Comparison of ENCODE assay signal across 7 cellular contexts in the genomic region with DNA sequence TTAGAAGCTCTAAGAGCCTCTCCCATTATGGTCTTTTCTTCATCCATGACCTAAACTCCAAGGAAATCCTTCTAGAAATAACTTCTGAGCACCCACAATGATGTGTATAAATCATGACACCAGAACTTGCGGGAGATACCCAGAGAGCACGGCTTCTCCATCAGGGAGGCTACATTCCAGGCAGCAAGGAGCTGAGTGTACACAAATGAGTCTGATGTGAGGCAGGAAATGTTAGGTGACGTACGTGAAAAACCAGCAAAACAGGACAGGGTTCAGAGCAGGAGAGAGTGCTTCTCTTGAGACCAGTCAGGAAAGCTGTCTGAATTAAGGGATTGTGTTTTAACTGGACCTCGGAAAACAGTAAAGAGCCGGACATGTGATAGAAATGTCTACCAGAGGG. TPM values are rescaled to one million over a fixed set of nuclear protein-coding genes. Genes with fewer than 3 reads are reported as not detected.
DNase-seq lines count a peak whose midpoint lies in the region; ATAC-seq, FAIRE-seq and TF ChIP-seq lines count a peak whose summit lies in the region.
"Not testable (repeated sequence)": the region's sequence is repeated elsewhere in the genome, so short reads cannot be mapped to it uniquely, and the experiment has no call there.

No MANE protein-coding gene starts in this region.

- H3F3A ChIP-seq in PC-3 (ENCODE audit: low read length, unreplicated experiment), result not testable (repeated sequence)

- DNase-seq in DMS53 treated with DMSO at 0.1 percent for 48 hours (lab: John Stamatoyannopoulos, UW; ENCODE audit: unreplicated experiment) (peak; percentile 6), PC-3 (peak; percentile 71), bronchial epithelial cell (ENCODE audit: low read depth) (peak; percentile 77)
- DNase-seq in HepG2 (ENCODE audit: low spot score); stimulated activated naive B cell treated with anti-CD40 and anti-IgM and Interleukin-4, amounts not matched to agents 10 μg/mL and 1 μg/mL and 100 μg/mL, for 72 hours; urothelium cell line (ENCODE audit: low spot score): not testable (repeated sequence)

- not testable (repeated sequence) for H3K9me2 ChIP-seq in PC-3 (replicated peaks; ENCODE audit: low read length)

- H3K36me3 ChIP-seq in PC-3 (ENCODE audit: low read depth, low read length); bronchial epithelial cell (ENCODE audit: control insufficient read depth, insufficient read depth, low read length); HepG2 (replicated peaks in 1 of 2; ENCODE audit: control insufficient read depth in 1 of 2, insufficient read depth in 2 of 2, low read length in 2 of 2): not testable (repeated sequence)

- ATAC-seq in PC-3 (peak; percentile 64), esophagus mucosa (peak; percentile 63)
- ATAC-seq in HepG2; stimulated activated naive B cell treated with anti-CD40 and anti-IgM and Interleukin-4, amounts not matched to agents 10 μg/mL and 1 μg/mL and 100 μg/mL, for 72 hours (replicated peaks): not testable (repeated sequence)

- not testable (repeated sequence) for H3K9ac ChIP-seq in PC-3 (ENCODE audit: low read length); HepG2 (ENCODE audit: insufficient read depth, low read depth, low read length)

- not testable (repeated sequence) for H3K4me3 Mint-ChIP-seq in stimulated activated naive B cell treated with anti-CD40 and anti-IgM and Interleukin-4, amounts not matched to agents 10 μg/mL and 1 μg/mL and 100 μg/mL, for 72 hours

- peak overlapping the region; percentile 23; the same call in 1 of the 2 replicates for H3K27ac ChIP-seq in PC-3 (ENCODE audit: low read length)
- not testable (repeated sequence) for H3K27ac ChIP-seq in HepG2 (ENCODE audit: extremely low read length, insufficient read depth, low read length)

- TF ChIP-seq RAD21 in HepG2 (CRISPR knock-in tag; IDR thresholded peaks at IDR 0.05), result not testable (repeated sequence)

- not testable (repeated sequence) for H3K36me3 Mint-ChIP-seq in stimulated activated naive B cell treated with anti-CD40 and anti-IgM and Interleukin-4, amounts not matched to agents 10 μg/mL and 1 μg/mL and 100 μg/mL, for 72 hours

- H3K4me1 Mint-ChIP-seq in stimulated activated naive B cell treated with anti-CD40 and anti-IgM and Interleukin-4, amounts not matched to agents 10 μg/mL and 1 μg/mL and 100 μg/mL, for 72 hours, result peaks cover 20 to 34% of the 10 kb centered on the region in 2 donors

- not testable (repeated sequence) for BruUV-seq in PC-3 (replicated peaks; lab: Mats Ljungman, UMichigan); HepG2 (replicated peaks; lab: Mats Ljungman, UMichigan)

- not testable (repeated sequence) for TF ChIP-seq CTCF in PC-3 (conservative IDR thresholded peaks at IDR 0.05; ENCODE audit: low read depth, low read length); bronchial epithelial cell (IDR thresholded peaks at IDR 0.05; ENCODE audit: insufficient read depth, low read length, severe bottlenecking); HepG2 (CRISPR knock-in tag; IDR thresholded peaks at IDR 0.05)

- H3K27me3 Mint-ChIP-seq in stimulated activated naive B cell treated with anti-CD40 and anti-IgM and Interleukin-4, amounts not matched to agents 10 μg/mL and 1 μg/mL and 100 μg/mL, for 72 hours, result not testable (repeated sequence)

- WGBS in HepG2 (ENCODE audit: low lambda C conversion rate), result 15% methylated on average over 6 of the region's 6 CpGs

- not testable (repeated sequence) for TF ChIP-seq EP300 in HepG2 (IDR thresholded peaks at IDR 0.05; ENCODE audit: low read depth in 2 of 2, low read length in 2 of 2); HepG2 (CRISPR knock-in tag; IDR thresholded peaks at IDR 0.05; ENCODE audit: borderline replicate concordance)

- not testable (repeated sequence) for H3K4me1 ChIP-seq in PC-3 (ENCODE audit: insufficient read depth, low read length); HepG2 (ENCODE audit: insufficient read depth, low read length)

- POLR2A ChIA-PET in PC-3 (lab: Charles Lee; ENCODE audit: unreplicated experiment); HepG2 (lab: Yijun Ruan, JAX): not testable (repeated sequence)

- H3K27ac Mint-ChIP-seq in stimulated activated naive B cell treated with anti-CD40 and anti-IgM and Interleukin-4, amounts not matched to agents 10 μg/mL and 1 μg/mL and 100 μg/mL, for 72 hours, result peak overlapping the region; percentile 44

- peak overlapping the region; percentile 49 for H2AFZ ChIP-seq in PC-3 (ENCODE audit: low read length)
- H2AFZ ChIP-seq in HepG2 (ENCODE audit: low read length), result not testable (repeated sequence)

- H3K4me2 ChIP-seq in PC-3 (ENCODE audit: low read length), result peak overlapping the region; percentile 48
- not testable (repeated sequence) for H3K4me2 ChIP-seq in HepG2 (ENCODE audit: low read depth, low read length)

- H3K9me3 ChIP-seq in PC-3 (ENCODE audit: low read length); HepG2 (ENCODE audit: low read length): not testable (repeated sequence)

- H3K9me3 Mint-ChIP-seq in stimulated activated naive B cell treated with anti-CD40 and anti-IgM and Interleukin-4, amounts not matched to agents 10 μg/mL and 1 μg/mL and 100 μg/mL, for 72 hours, result not testable (repeated sequence)

- in situ Hi-C loops in HepG2 (cut with HindIII; ENCODE audit: extremely low pct_ligation_motif_present, low pct_unique_long_range_greater_than_20kb), result not testable (repeated sequence)

- intact Hi-C loops in PC-3 (cut with micrococcal nuclease); HepG2 (cut with micrococcal nuclease; ENCODE audit: unreplicated experiment): not testable (repeated sequence)

- H3K4me3 ChIP-seq in PC-3 (ENCODE audit: low read length); bronchial epithelial cell (ENCODE audit: low read depth, low read length); HepG2 (replicated peaks in 1 of 3; ENCODE audit: insufficient read depth in 1 of 3, low read depth in 2 of 3, low read length in 3 of 3): not testable (repeated sequence)

- not testable (repeated sequence) for H3K27me3 ChIP-seq in PC-3 (ENCODE audit: low read length); bronchial epithelial cell (ENCODE audit: control insufficient read depth, insufficient read depth, low read length); HepG2 (ENCODE audit: control insufficient read depth in 1 of 2, insufficient read depth in 2 of 2, low read length in 2 of 2)

- H4K20me1 ChIP-seq in PC-3 (ENCODE audit: low read length); HepG2 (ENCODE audit: insufficient read depth, low read length): not testable (repeated sequence)

- not testable (repeated sequence) for TF ChIP-seq POLR2A in HepG2 (IDR thresholded peaks at IDR 0.05; ENCODE audit: insufficient read depth in 1 of 2, low read depth in 2 of 2, low read length in 2 of 2)

- H3K79me2 ChIP-seq in PC-3 (ENCODE audit: low read length); HepG2 (ENCODE audit: insufficient read depth, low read length): not testable (repeated sequence)

- CTCF ChIA-PET in PC-3 (lab: Charles Lee); HepG2 (lab: Yijun Ruan, JAX; ENCODE audit: low intra/inter-chr PET ratio, low total read pairs): not testable (repeated sequence)

- FAIRE-seq in bronchial epithelial cell (lab: Jason Lieb, UNC) (peak; percentile 97), HepG2 (lab: Jason Lieb, UNC) (peak; percentile 53), urothelium cell line (lab: Jason Lieb, UNC) (peak; percentile 89)

RNA-seq across cellular contexts. Expression of a gene that starts 58.1 kb away (rescaled TPM):
- 59.7 and 64.0 TPM in 2 replicates for total RNA-seq in PC-3 (2014; rRNA removed)
- total RNA-seq in bronchial epithelial cell, result 24.5 and 35.6 TPM in 2 replicates
- 21.2 TPM for total RNA-seq in esophagus mucosa
- total RNA-seq in HepG2 (2016; rRNA removed; fragmentation: Illumina TruSeq; extraction: Trizol), result 91.8 and 113 TPM in 2 replicates
- 21.4 and 22.9 TPM in 2 replicates for total RNA-seq in HepG2 (2016; cell fraction: cytosol; rRNA removed; fragmentation: Illumina TruSeq; extraction: Trizol; ENCODE audit: low read depth)
- total RNA-seq in HepG2 (2016; cell fraction: insoluble cytoplasmic fraction; rRNA removed; fragmentation: Illumina TruSeq; extraction: Trizol), result 92.8 and 111 TPM in 2 replicates
- 28.5 and 34.3 TPM in 2 replicates for total RNA-seq in HepG2 (2016; cell fraction: membrane; rRNA removed; fragmentation: Illumina TruSeq; extraction: Trizol)
- total RNA-seq in HepG2 (2016; cell fraction: nucleus; rRNA removed; fragmentation: Illumina TruSeq; extraction: Trizol), result 38.8 and 44.6 TPM in 2 replicates
- 23.7 and 31.2 TPM in 2 replicates for polyA plus RNA-seq in HepG2 (2011; rRNA removed)
- 24.2 and 28.1 TPM in 2 replicates for polyA plus RNA-seq in HepG2 (2011; cell fraction: cytosol; rRNA removed)
- polyA plus RNA-seq in HepG2 (2011; cell fraction: nucleus; rRNA removed), result 19.8 and 22.9 TPM in 2 replicates
- 34.3 and 43.7 TPM in 2 replicates for polyA plus RNA-seq in HepG2 (2012)
- polyA plus RNA-seq in HepG2 (2016; cell fraction: cytosol; fragmentation: Illumina TruSeq; extraction: Trizol; ENCODE audit: low read depth), result 17.8 and 18.9 TPM in 2 replicates
- 102 and 106 TPM in 2 replicates for polyA plus RNA-seq in HepG2 (2016; cell fraction: insoluble cytoplasmic fraction; fragmentation: Illumina TruSeq; extraction: Trizol; ENCODE audit: low read depth)
- 19.5 and 23.6 TPM in 2 replicates for polyA plus RNA-seq in HepG2 (2016; cell fraction: membrane; fragmentation: Illumina TruSeq; extraction: Trizol; ENCODE audit: low read depth)
- polyA plus RNA-seq in HepG2 (2016; cell fraction: nucleus; fragmentation: Illumina TruSeq; extraction: Trizol; ENCODE audit: insufficient read depth, low read depth), result 44.8 and 56.4 TPM in 2 replicates
- 16.2 and 24.6 TPM in 2 replicates for polyA minus RNA-seq in HepG2 (2011; rRNA and poly(A)+ RNA removed; ENCODE audit: low replicate concordance)
- polyA minus RNA-seq in HepG2 (2011; cell fraction: cytosol; rRNA and poly(A)+ RNA removed), result 17.8 and 18.0 TPM in 2 replicates
- polyA minus RNA-seq in HepG2 (2011; cell fraction: nucleus; rRNA and poly(A)+ RNA removed), result 17.5 and 25.0 TPM in 2 replicates
